ENCODE assay signal across 8 cellular contexts in the genomic region with DNA sequence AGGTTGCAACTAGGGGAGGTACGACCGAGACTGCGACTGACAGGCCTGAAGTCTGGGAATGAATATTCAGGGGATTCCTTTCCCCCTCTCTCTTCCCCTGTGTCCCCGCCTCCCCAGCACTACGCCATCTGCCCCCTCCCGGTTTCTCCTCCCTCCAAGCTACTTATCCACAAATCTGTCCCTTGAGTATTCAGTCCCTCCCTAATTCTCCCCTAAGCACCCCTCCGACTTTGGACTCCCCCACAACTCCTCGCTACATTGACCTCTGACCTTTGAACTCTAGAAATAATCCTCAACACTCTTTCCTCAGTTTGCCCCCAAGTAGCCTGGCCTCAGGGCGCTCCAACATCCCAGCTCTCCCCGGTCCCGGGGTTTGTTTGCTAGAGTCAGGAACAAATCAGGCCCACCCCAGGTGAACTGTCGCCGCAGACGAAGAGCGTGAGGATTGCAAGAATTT. TPM values are rescaled to one million over a fixed set of nuclear protein-coding genes. Genes with fewer than 3 reads are reported as not detected.
DNase-seq lines count a peak whose midpoint lies in the region; ATAC-seq and TF ChIP-seq lines count a peak whose summit lies in the region.

No MANE protein-coding gene starts in this region.

- TF ChIP-seq EP300 in stomach (IDR thresholded peaks at IDR 0.05), result no peak

- peak overlapping the region; percentile 97 for H3K4me3 Mint-ChIP-seq in chondrocyte (ENCODE audit: unreplicated experiment)

- TF ChIP-seq CTCF in AG09319 (IDR thresholded peaks at IDR 0.05; ENCODE audit: low read depth, low read length) (peak; percentile 0; the same call in 1 of the 2 replicates), chondrocyte (IDR thresholded peaks at IDR 0.05) (peak; percentile 18), stomach (IDR thresholded peaks at IDR 0.05) (no peak)

- intact Hi-C loops in stomach (cut with DNase I; ENCODE audit: low total_unique reads), result no loop called here

- no peaks in the 10 kb centered on the region for H3K9me3 Mint-ChIP-seq in chondrocyte (ENCODE audit: low read depth)

- peaks cover 17 to 42% (median 34%) of the 10 kb centered on the region in 4 donors for H3K4me1 ChIP-seq in stomach

- ATAC-seq in GM21390 (IDR thresholded peaks at IDR 0.05; ENCODE audit: unreplicated experiment), result peak; percentile 5
- peak; percentile 54 for ATAC-seq in left lobe of liver
- no peak for ATAC-seq in HG03045 (IDR thresholded peaks at IDR 0.05; ENCODE audit: unreplicated experiment)

- no peak for DNase-seq in AG09319 (ENCODE audit: extremely low read depth, low read depth)
- peak; percentile 98 for DNase-seq in NCI-H82 (lab: John Stamatoyannopoulos, UW)
- DNase-seq in chondrocyte (ENCODE audit: low spot score), result no peak
- peak; percentile 63 for DNase-seq in left lobe of liver (ENCODE audit: low spot score)
- DNase-seq in stomach, result no peak
- no peak for DNase-seq in HuH-7 (ENCODE audit: low spot score)

- peaks cover 18% of the 10 kb centered on the region for H3K36me3 Mint-ChIP-seq in chondrocyte (ENCODE audit: low read depth)

- TF ChIP-seq POLR2A in stomach (IDR thresholded peaks at IDR 0.05), result no peak

- peak overlapping the region; percentile 99 for H3K27ac Mint-ChIP-seq in chondrocyte (ENCODE audit: unreplicated experiment)

- WGBS in stomach, 5 donors, result 3 to 14% (median 5%) methylated on average over 15 of the region's 15 CpGs

- H3K27ac ChIP-seq in stomach, result peak overlapping the region; percentile 73 to 90 (median 88)

- H3K36me3 ChIP-seq in stomach, result peaks cover 26 to 52% (median 51%) of the 10 kb centered on the region in 4 donors

- peak overlapping the region; percentile 60 to 85 (median 76) for H3K4me3 ChIP-seq in stomach

- no peaks in the 10 kb centered on the region for H3K27me3 ChIP-seq in stomach

- no peaks in the 10 kb centered on the region for H3K9me3 ChIP-seq in stomach

- peaks cover 34% of the 10 kb centered on the region for H3K4me1 Mint-ChIP-seq in chondrocyte (ENCODE audit: low read depth)

- no peaks in the 10 kb centered on the region for H3K27me3 Mint-ChIP-seq in chondrocyte (ENCODE audit: low read depth)

RNA-seq across cellular contexts. Expression of a gene that starts 0.4 kb away (rescaled TPM):
- 9.3 to 10.0 TPM (median 9.9 TPM) in 3 replicates for total RNA-seq in chondrocyte
- 3.9 TPM for total RNA-seq in left lobe of liver
- 10 to 100 TPM in 1 of 5 donors, 1 to 10 TPM in 4; 1.7 to 10.3 (median 4.5) TPM for total RNA-seq in stomach
- 1 to 10 TPM; 4.0 to 5.3 (median 4.7) TPM for polyA plus RNA-seq in stomach

RNA-seq across cellular contexts. Expression of a gene that starts 0.6 kb away (rescaled TPM):
- total RNA-seq in chondrocyte (39.6 to 44.3 TPM (median 40.7 TPM) in 3 replicates), left lobe of liver (9.4 TPM), stomach (10 to 100 TPM in 3 of 5 donors, 1 to 10 TPM in 2; 4.5 to 57.8 (median 12.0) TPM)
- 10 to 100 TPM; 35.2 to 66.3 (median 64.5) TPM for polyA plus RNA-seq in stomach

RNA-seq across cellular contexts. Expression of a gene that starts 8.9 kb away (rescaled TPM):
- not detected in 3 replicates for total RNA-seq in chondrocyte
- 0.96 TPM for total RNA-seq in left lobe of liver
- 10 to 100 TPM in 2 of 5 donors, 1 to 10 TPM in 1, not detected in 2; 2.0 to 19.4 (median 15.2) TPM for total RNA-seq in stomach
- polyA plus RNA-seq in stomach, result 1 to 10 TPM; 3.2 to 9.5 (median 4.1) TPM

RNA-seq across cellular contexts. Expression of a gene that starts 10.5 kb away (rescaled TPM):
- total RNA-seq in chondrocyte (0.60 to 1.9 TPM in 2 of 3 replicates, not detected in the other), left lobe of liver (0.33 TPM), stomach (not detected)
- 1 to 10 TPM in 1 of 3 donors, not detected in 2; 1.2 TPM for polyA plus RNA-seq in stomach

RNA-seq across cellular contexts. Expression of a gene that starts 18.9 kb away (rescaled TPM):
- total RNA-seq in chondrocyte, result 7.0 to 9.2 TPM (median 8.9 TPM) in 3 replicates
- total RNA-seq in left lobe of liver, result 6.4 TPM
- 10 to 100 TPM in 2 of 5 donors, 1 to 10 TPM in 3; 4.4 to 12.3 (median 8.1) TPM for total RNA-seq in stomach
- 10 to 100 TPM in 2 of 3 donors, 1 to 10 TPM in 1; 7.1 to 13.9 (median 13.0) TPM for polyA plus RNA-seq in stomach

Comparison
In these comparisons a context has a peak if more than half of its experiments do, and no peak if none do; other contexts are left out.
1. DNase-seq: peak in NCI-H82 (single experiment) and left lobe of liver (single experiment); none in AG09319 (single experiment), chondrocyte (single experiment), stomach (single experiment) and HuH-7 (single experiment).
2. CTCF ChIP-seq: peak in AG09319 (single experiment) and chondrocyte (single experiment); none in stomach (0 of 7).